14 cellular contexts compared by ENCODE assay signal in genomic region chr2:239258248-239258647, GRCh38.
DNase-seq lines count a peak whose midpoint lies in the region; ATAC-seq and TF ChIP-seq lines count a peak whose summit lies in the region.
"Had no signal": no experiment of that assay in that cellular context is flagged by ENCODE, and none has a peak within 500 bp of the region (broad histone marks: within the 10 kb centered on the region; RNA-seq: fewer than 3 reads in every experiment).

No MANE protein-coding gene starts in this region.

- H3K36me3 Mint-ChIP-seq in activated T-cell treated with anti-CD3 and anti-CD28 coated beads, Interleukin-2, amount 50 U/mL, for 24 hours (ENCODE audit: low read depth), result no peaks in the 10 kb centered on the region
- H3K36me3 Mint-ChIP-seq in T-helper 17 cell (ENCODE audit: low read depth) (no peaks in the 10 kb centered on the region), immature natural killer cell (peaks cover 0 to 10% (median 7%) of the 10 kb centered on the region in 3 donors)

- H3K36me3 ChIP-seq in suprapubic skin, result no peaks in the 10 kb centered on the region
- H3K36me3 ChIP-seq: lower lobe of right lung had no signal

- H3K27ac ChIP-seq in suprapubic skin, result no peak overlapping the region
- H3K27ac ChIP-seq: lower lobe of right lung had no signal

- no peaks in the 10 kb centered on the region for H3K27me3 Mint-ChIP-seq in activated T-cell treated with anti-CD3 and anti-CD28 coated beads, Interleukin-2, amount 50 U/mL, for 24 hours
- H3K27me3 Mint-ChIP-seq in T-helper 17 cell (no peaks in the 10 kb centered on the region), immature natural killer cell (ENCODE audit: low read depth in 3 of 3) (peaks cover 0 to 4% (median 0%) of the 10 kb centered on the region in 3 donors)
- H3K27me3 Mint-ChIP-seq: type B pancreatic cell had no signal

- no peaks in the 10 kb centered on the region for H3K27me3 ChIP-seq in suprapubic skin

- H3K4me3 ChIP-seq in suprapubic skin, result no peak overlapping the region
- H3K4me3 ChIP-seq: lower lobe of right lung had no signal

- H3K27ac Mint-ChIP-seq in activated T-cell treated with anti-CD3 and anti-CD28 coated beads, Interleukin-2, amount 50 U/mL, for 24 hours, result peak overlapping the region; percentile 93
- H3K27ac Mint-ChIP-seq in T-helper 17 cell, result no peak overlapping the region
- peak overlapping the region; percentile 75 to 98 (median 93) for H3K27ac Mint-ChIP-seq in immature natural killer cell
- H3K27ac Mint-ChIP-seq: type B pancreatic cell had no signal

- WGBS in suprapubic skin, result 94% methylated on average over 8 of the region's 8 CpGs

- H3K4me3 Mint-ChIP-seq in activated T-cell treated with anti-CD3 and anti-CD28 coated beads, Interleukin-2, amount 50 U/mL, for 24 hours, result peak overlapping the region; percentile 53
- H3K4me3 Mint-ChIP-seq in T-helper 17 cell (peak overlapping the region; percentile 91), immature natural killer cell (peak overlapping the region; percentile 76 to 89 (median 85))
- H3K4me3 Mint-ChIP-seq: type B pancreatic cell had no signal

- peaks cover 22% of the 10 kb centered on the region for H3K4me1 ChIP-seq in suprapubic skin

- TF ChIP-seq EP300 in suprapubic skin (IDR thresholded peaks at IDR 0.05), result no peak

- peak; percentile 37 for DNase-seq in activated T-cell treated with anti-CD3 and anti-CD28 coated beads, Interleukin-2, amount 50 U/mL, for 24 hours
- no peak for DNase-seq in activated T-cell treated with anti-CD3 and anti-CD28 coated beads for 4 hours
- no peak for DNase-seq in T-helper 17 cell
- DNase-seq in immature natural killer cell, result no peak
- peak; percentile 34 to 55 for DNase-seq in suprapubic skin (ENCODE audit: low spot score in 2 of 2)
- no peak for DNase-seq in erythroblast (lab: John Stamatoyannopoulos, UW)
- no peak for DNase-seq in cerebellum (ENCODE audit: low spot score)
- DNase-seq: activated gamma-delta T cell, hippocampal formation, lower lobe of right lung, NCI-H748 treated with DMSO at 0.1 percent for 48 hours, occipital lobe had no signal

- ATAC-seq in T-helper 17 cell (peak; percentile 54), HG03439 (IDR thresholded peaks at IDR 0.05; ENCODE audit: unreplicated experiment) (no peak)

- TF ChIP-seq CTCF in suprapubic skin (IDR thresholded peaks at IDR 0.05), result no peak

- peaks cover 8% of the 10 kb centered on the region for H3K9me3 Mint-ChIP-seq in activated T-cell treated with anti-CD3 and anti-CD28 coated beads, Interleukin-2, amount 50 U/mL, for 24 hours
- H3K9me3 Mint-ChIP-seq in immature natural killer cell, result peaks cover 0 to 3% (median 0%) of the 10 kb centered on the region in 6 donors

- TF ChIP-seq POLR2A in suprapubic skin (IDR thresholded peaks at IDR 0.05) (no peak), erythroblast (IDR thresholded peaks at IDR 0.05; ENCODE audit: low read length) (no peak)

- peaks cover 90% of the 10 kb centered on the region for H3K4me1 Mint-ChIP-seq in activated T-cell treated with anti-CD3 and anti-CD28 coated beads, Interleukin-2, amount 50 U/mL, for 24 hours (ENCODE audit: low read depth)
- H3K4me1 Mint-ChIP-seq in T-helper 17 cell (peaks cover 58% of the 10 kb centered on the region), immature natural killer cell (peaks cover 80 to 83% of the 10 kb centered on the region in 2 donors)

- no peaks in the 10 kb centered on the region for H3K9me3 ChIP-seq in T-helper 17 cell (ENCODE audit: control insufficient read depth, low read length, poor library complexity, severe bottlenecking)
- H3K9me3 ChIP-seq in suprapubic skin, result no peaks in the 10 kb centered on the region
- H3K9me3 ChIP-seq: lower lobe of right lung had no signal

Comparison
In these comparisons a context has a peak if more than half of its experiments do, and no peak if none do; other contexts are left out.
1. DNase-seq: peak in activated T-cell treated with anti-CD3 and anti-CD28 coated beads, Interleukin-2, amount 50 U/mL, for 24 hours (single experiment) and suprapubic skin (2 of 2); none in activated T-cell treated with anti-CD3 and anti-CD28 coated beads for 4 hours (single experiment), T-helper 17 cell (0 of 3), immature natural killer cell (0 of 3), erythroblast (0 of 2) and cerebellum (single experiment).
2. Peak in every context shown above with its lines, with median percentiles within 50 percentile points of each other: H3K4me3 Mint-ChIP-seq.